Comparison of ENCODE assay signal across 17 cellular contexts in the genomic region with DNA sequence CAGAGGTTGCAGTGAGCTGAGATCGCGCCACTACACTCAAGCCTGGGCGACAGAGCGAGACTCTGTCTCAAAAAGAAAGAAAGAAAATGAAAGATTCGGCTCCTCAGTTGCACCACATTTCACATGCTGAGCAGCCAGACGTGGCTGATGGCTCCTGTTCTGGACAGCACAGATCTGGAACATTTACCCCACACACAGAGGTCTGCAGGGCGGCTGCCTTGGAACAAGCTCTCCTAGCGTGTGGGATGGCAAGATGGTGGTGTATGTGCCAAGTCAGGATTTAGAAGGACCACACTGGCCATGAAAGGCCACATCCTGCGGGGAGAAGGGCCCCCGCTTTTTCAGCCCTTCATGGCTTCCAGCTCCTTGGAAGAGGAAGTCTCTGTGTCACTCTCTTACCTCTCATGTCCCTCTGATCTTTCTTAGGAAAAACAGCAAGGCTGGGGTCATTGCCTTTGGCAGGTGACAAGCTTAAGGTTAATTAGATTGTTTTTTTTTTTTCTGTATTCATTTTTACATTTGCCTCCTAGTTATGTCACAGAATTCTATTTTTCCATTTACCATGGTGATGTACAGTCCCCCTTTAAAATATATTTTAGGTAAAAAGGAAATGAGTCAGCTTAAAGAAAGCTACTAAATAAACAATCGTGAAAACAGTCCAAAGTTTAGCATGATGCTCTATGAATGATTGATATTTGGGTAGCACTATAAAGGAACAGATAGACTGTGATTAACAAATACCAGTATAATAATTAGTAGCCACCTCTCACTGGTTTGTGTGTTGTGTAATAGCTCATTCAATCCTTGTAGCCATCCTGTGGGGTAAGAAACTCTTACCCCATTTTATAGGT.
DNase-seq lines count a peak whose midpoint lies in the region; ATAC-seq, FAIRE-seq and TF ChIP-seq lines count a peak whose summit lies in the region.
"Had no signal": no experiment of that assay in that cellular context is flagged by ENCODE, and none has a peak within 500 bp of the region (broad histone marks: within the 10 kb centered on the region; RNA-seq: fewer than 3 reads in every experiment).

No MANE protein-coding gene starts in this region.

- H3K36me3 ChIP-seq in pancreas = no peaks in the 10 kb centered on the region
- H3K36me3 ChIP-seq: WERI-Rb-1 had no signal

- no peaks in the 10 kb centered on the region for H3K27me3 Mint-ChIP-seq in activated CD8-positive, alpha-beta T cell treated with anti-CD3 and anti-CD28 coated beads, Interleukin-2, amount 10 ng/mL, durations not matched to agents 7 days and 5 days (ENCODE audit: low read depth)
- H3K27me3 Mint-ChIP-seq: naive thymus-derived CD8-positive, alpha-beta T cell had no signal

- in situ Hi-C loops in GM13976 (cut with MboI; ENCODE audit: low sequenced_read_pairs, unreplicated experiment) = no loop called here

- TF ChIP-seq CTCF in GM13976 (IDR thresholded peaks at IDR 0.05; ENCODE audit: borderline replicate concordance, control extremely low read depth, extremely low read depth, insufficient read depth, missing control alignments) (no peak), pancreas (IDR thresholded peaks at IDR 0.05) (no peak)

- no peak for FAIRE-seq in pancreas (lab: Jason Lieb, UNC)
- FAIRE-seq: G401.6 had no signal

- 82 to 87% methylated on average over 11 of the region's 11 CpGs for WGBS in pancreas, 2 donors

- no peak overlapping the region for H3K4me3 ChIP-seq in pancreas
- H3K4me3 ChIP-seq: hepatocyte had no signal

- H3K27me3 ChIP-seq in pancreas = no peaks in the 10 kb centered on the region
- H3K27me3 ChIP-seq: hepatocyte had no signal

- H3K36me3 Mint-ChIP-seq in activated CD8-positive, alpha-beta T cell treated with anti-CD3 and anti-CD28 coated beads, Interleukin-2, amount 10 ng/mL, durations not matched to agents 7 days and 5 days (ENCODE audit: low read depth) = peaks cover 2% of the 10 kb centered on the region

- H3K9me3 Mint-ChIP-seq in activated CD8-positive, alpha-beta T cell treated with anti-CD3 and anti-CD28 coated beads, Interleukin-2, amount 10 ng/mL, durations not matched to agents 7 days and 5 days (ENCODE audit: insufficient read depth) = no peaks in the 10 kb centered on the region
- H3K9me3 Mint-ChIP-seq: naive thymus-derived CD8-positive, alpha-beta T cell had no signal

- POLR2A ChIA-PET in activated CD8-positive, alpha-beta T cell treated with anti-CD3 and anti-CD28 coated beads, Interleukin-2, amount 10 ng/mL, durations not matched to agents 7 days and 5 days (lab: Charles Lee) = no interaction called here

- no peak overlapping the region for H3K4me3 Mint-ChIP-seq in activated CD8-positive, alpha-beta T cell treated with anti-CD3 and anti-CD28 coated beads, Interleukin-2, amount 10 ng/mL, durations not matched to agents 7 days and 5 days
- H3K4me3 Mint-ChIP-seq: naive thymus-derived CD8-positive, alpha-beta T cell had no signal

- CTCF ChIA-PET in activated CD8-positive, alpha-beta T cell treated with anti-CD3 and anti-CD28 coated beads, Interleukin-2, amount 10 ng/mL, durations not matched to agents 7 days and 5 days (lab: Charles Lee) = no interaction called here

- intact Hi-C loops in pancreas (cut with DNase I) = no loop called here

- H3K4me1 ChIP-seq in pancreas = no peaks in the 10 kb centered on the region

- no peak overlapping the region for H3K27ac Mint-ChIP-seq in activated CD8-positive, alpha-beta T cell treated with anti-CD3 and anti-CD28 coated beads, Interleukin-2, amount 10 ng/mL, durations not matched to agents 7 days and 5 days

- no peaks in the 10 kb centered on the region for H3K9me3 ChIP-seq in pancreas

- H3K4me1 Mint-ChIP-seq in activated CD8-positive, alpha-beta T cell treated with anti-CD3 and anti-CD28 coated beads, Interleukin-2, amount 10 ng/mL, durations not matched to agents 7 days and 5 days (ENCODE audit: low read depth) = peaks cover 4% of the 10 kb centered on the region

- DNase-seq in COLO829 (ENCODE audit: low spot score) (peak; percentile 4), HT1080 (ENCODE audit: low read depth) (peak; percentile 41), amniotic epithelial cell (ENCODE audit: low read depth) (peak; percentile 23), kidney tubule cell (ENCODE audit: low spot score) (peak; percentile 55), HUDEP-2 (lab: John Stamatoyannopoulos, UW; ENCODE audit: unreplicated experiment in 76 of 76) (no peak), GM13976 (ENCODE audit: low spot score) (no peak), pancreas (no peak)
- DNase-seq in activated CD8-positive, alpha-beta T cell treated with anti-CD3 and anti-CD28 coated beads, Interleukin-2, amount 10 ng/mL, durations not matched to agents 7 days and 5 days = no peak
- DNase-seq: activated naive CD4-positive, alpha-beta T cell treated with anti-CD3 and anti-CD28 coated beads, Interleukin-2, amount 50 U/mL, for 16 hours; AML-193; central memory CD4-positive, alpha-beta T cell; naive thymus-derived CD8-positive, alpha-beta T cell; stimulated activated CD4-positive, alpha-beta T cell treated with anti-CD3 and anti-CD28 coated beads, Interleukin-2, amount 100 ng/mL, for 24 hours; trophoblast cell; WERI-Rb-1 had no signal

- no peak for ATAC-seq in activated CD8-positive, alpha-beta T cell treated with anti-CD3 and anti-CD28 coated beads, Interleukin-2, amount 10 ng/mL, durations not matched to agents 7 days and 5 days
- ATAC-seq in pancreas = no peak
- ATAC-seq: naive thymus-derived CD8-positive, alpha-beta T cell had no signal

- H3K27ac ChIP-seq in pancreas = no peak overlapping the region
- H3K27ac ChIP-seq: hepatocyte, WERI-Rb-1 had no signal

Comparison
In these comparisons a context has a peak if more than half of its experiments do, and no peak if none do; other contexts are left out.
1. DNase-seq: peak in COLO829 (single experiment), HT1080 (single experiment), amniotic epithelial cell (single experiment) and kidney tubule cell (single experiment); none in HUDEP-2 (0 of 76), GM13976 (single experiment), activated CD8-positive, alpha-beta T cell treated with anti-CD3 and anti-CD28 coated beads, Interleukin-2, amount 10 ng/mL, durations not matched to agents 7 days and 5 days (single experiment) and pancreas (0 of 6).